ENCODE assay signal across 8 cellular contexts in the genomic region with DNA sequence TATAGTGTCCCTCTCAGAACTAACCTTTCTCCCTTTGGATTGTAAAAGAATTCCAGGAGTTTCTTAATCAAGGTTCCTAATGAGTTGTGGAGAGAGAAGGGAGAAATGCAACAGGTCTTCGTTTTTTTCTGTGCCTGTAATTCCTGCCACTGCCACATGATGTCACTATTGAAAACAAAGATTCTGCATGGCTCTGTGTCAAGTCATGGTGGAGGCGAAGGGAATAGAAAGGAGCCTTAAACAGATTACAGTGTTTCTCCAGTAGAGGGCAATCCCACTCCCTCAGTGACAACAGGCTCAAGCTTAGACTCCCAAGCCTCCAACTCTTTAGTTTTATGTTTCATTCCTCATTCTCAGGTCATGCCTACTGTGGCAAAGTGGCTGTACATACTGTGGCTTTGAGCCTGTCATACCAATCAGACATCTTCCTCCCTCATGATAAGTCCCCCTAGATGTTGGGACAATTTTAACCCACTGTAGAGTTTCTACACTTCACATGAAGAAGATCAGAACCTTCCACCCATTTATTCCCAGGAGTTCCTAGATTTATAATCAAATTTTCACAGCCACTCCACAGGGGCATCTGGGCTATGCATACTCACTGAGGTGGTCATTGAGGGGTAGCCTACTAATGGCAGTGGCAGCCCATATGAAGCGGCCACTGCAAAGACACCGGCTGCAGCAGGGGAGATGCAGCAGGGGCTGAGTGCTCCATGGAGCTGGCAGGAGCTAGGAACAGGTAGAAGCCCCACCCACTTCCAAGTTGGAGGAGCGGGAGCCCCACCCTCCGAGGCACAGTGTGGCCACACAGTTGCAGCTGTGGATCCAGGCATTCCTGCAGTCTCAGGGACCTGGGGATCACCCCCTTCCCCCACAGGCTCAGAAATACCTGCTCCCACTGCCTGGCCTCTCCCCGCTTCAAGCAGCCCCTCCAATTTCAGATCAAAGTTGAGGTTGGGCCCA.
A peak's percentile ranks its signal among the peaks of the same experiment; 100 is the strongest.
DNase-seq lines count a peak whose midpoint lies in the region; ATAC-seq and TF ChIP-seq lines count a peak whose summit lies in the region.

No MANE protein-coding gene starts in this region.

- H3K9ac ChIP-seq in parathyroid adenoma: no peak overlapping the region

- peak; percentile 86 for TF ChIP-seq CTCF in cardiac fibroblast (IDR thresholded peaks at IDR 0.05; ENCODE audit: low read depth, low read length)
- TF ChIP-seq CTCF in parathyroid adenoma (IDR thresholded peaks at IDR 0.05): peak; percentile 37

- H3K27me3 ChIP-seq in parathyroid adenoma (ENCODE audit: control insufficient read depth, insufficient read depth, low read length): no peaks in the 10 kb centered on the region

- DNase-seq in CMK (ENCODE audit: low read depth): peak; percentile 62
- DNase-seq in GM19240 (ENCODE audit: insufficient read length, low spot score): peak; percentile 2
- peak; percentile 52 for DNase-seq in NCI-H226
- DNase-seq in cardiac fibroblast (ENCODE audit: low read depth in 2 of 2): peak; percentile 48 to 94
- no peak for DNase-seq in NCI-H1436 (lab: John Stamatoyannopoulos, UW)
- no peak for DNase-seq in DMS153 (lab: John Stamatoyannopoulos, UW)

- no peak overlapping the region for H3K4me3 ChIP-seq in cardiac fibroblast (replicated peaks in 1 of 2; ENCODE audit: low read depth in 2 of 2, low read length in 2 of 2)
- no peak overlapping the region for H3K4me3 ChIP-seq in parathyroid adenoma (ENCODE audit: low read depth, low read length)

- H3K79me2 ChIP-seq in parathyroid adenoma: no peaks in the 10 kb centered on the region

- ATAC-seq in GM18907 (IDR thresholded peaks at IDR 0.05; ENCODE audit: unreplicated experiment): no peak

- no peak overlapping the region for H3K4me2 ChIP-seq in parathyroid adenoma (ENCODE audit: low read length)

- no peaks in the 10 kb centered on the region for H3K4me1 ChIP-seq in parathyroid adenoma

- H3K27ac ChIP-seq in parathyroid adenoma: no peak overlapping the region

- no peak overlapping the region for H2AFZ ChIP-seq in parathyroid adenoma

- H3K36me3 ChIP-seq in parathyroid adenoma (ENCODE audit: control insufficient read depth, insufficient read depth, low read length): no peaks in the 10 kb centered on the region

- no peaks in the 10 kb centered on the region for H3K9me3 ChIP-seq in parathyroid adenoma (ENCODE audit: control insufficient read depth, low read length)

Comparison
In these comparisons a context has a peak if more than half of its experiments do, and no peak if none do; other contexts are left out.
1. DNase-seq: peak in CMK (single experiment), GM19240 (single experiment), NCI-H226 (single experiment) and cardiac fibroblast (2 of 2); none in NCI-H1436 (single experiment) and DMS153 (single experiment).